8 cellular contexts compared by ENCODE assay signal in genomic region chr16:1707193-1707790, GRCh38. TPM values are rescaled to one million over a fixed set of nuclear protein-coding genes. Genes with fewer than 3 reads are reported as not detected.
A peak's percentile ranks its signal among the peaks of the same experiment; 100 is the strongest.
DNase-seq lines count a peak whose midpoint lies in the region; ATAC-seq and TF ChIP-seq lines count a peak whose summit lies in the region.

No MANE protein-coding gene starts in this region.

- peaks cover 13 to 22% of the 10 kb centered on the region in 2 experiments; a peak in 3 of 4 replicates for H3K4me1 ChIP-seq in SK-N-SH (ENCODE audit: control insufficient read depth in 1 of 2, insufficient read depth in 2 of 2, low read depth in 1 of 2, low read length in 1 of 2)

- 20% methylated on average over 12 of the region's 16 CpGs for WGBS in SK-N-SH (ENCODE audit: low lambda C conversion rate)

- peak; percentile 51 for DNase-seq in GM20000 (ENCODE audit: low spot score)
- DNase-seq in SK-N-SH = peak; percentile 54
- DNase-seq in endothelial cell (ENCODE audit: low spot score) = no peak
- peak; percentile 44 for DNase-seq in myocyte (ENCODE audit: low read depth)
- no peak for DNase-seq in NCI-H2196 treated with DMSO at 0.1 percent for 48 hours (lab: John Stamatoyannopoulos, UW; ENCODE audit: unreplicated experiment)
- no peak for DNase-seq in NCI-H187 treated with DMSO at 0.1 percent for 48 hours (lab: John Stamatoyannopoulos, UW)

- no peak for TF ChIP-seq RAD21 in SK-N-SH (IDR thresholded peaks at IDR 0.05; ENCODE audit: low read length)

- POLR2A ChIA-PET in SK-N-SH (lab: Yijun Ruan, JAX) = interaction anchor here (1.4 to 1.5 kb wide), 2 partner anchors 21 to 65 kb away, joined by 3 read pairs; partner anchors contain the start of genes EME2 and MRPS34

- no peaks in the 10 kb centered on the region for H3K9me2 ChIP-seq in SK-N-SH

- TF ChIP-seq EP300 in SK-N-SH (IDR thresholded peaks at IDR 0.05; ENCODE audit: borderline replicate concordance in 1 of 2, low read depth in 1 of 2, low read length in 1 of 2) = no peak

- no peaks in the 10 kb centered on the region for H3K27me3 ChIP-seq in SK-N-SH (ENCODE audit: insufficient read depth)

- no peak for TF ChIP-seq POLR2A in GM18505 (IDR thresholded peaks at IDR 0.05; ENCODE audit: borderline replicate concordance, extremely low read depth, insufficient read depth, insufficient read length)

- H3K9me3 Mint-ChIP-seq in endothelial cell (ENCODE audit: unreplicated experiment) = no peaks in the 10 kb centered on the region

- H3K4me3 ChIP-seq in SK-N-SH (ENCODE audit: low read depth in 2 of 2, low read length in 1 of 2) = peak overlapping the region; percentile 82 to 89

- peaks cover 18% of the 10 kb centered on the region for H3K4me1 Mint-ChIP-seq in endothelial cell (ENCODE audit: unreplicated experiment)

- peaks cover 13% of the 10 kb centered on the region for H3K36me3 Mint-ChIP-seq in endothelial cell (ENCODE audit: low read depth, unreplicated experiment)

- peak overlapping the region; percentile 36 for H3K27ac Mint-ChIP-seq in endothelial cell (ENCODE audit: unreplicated experiment)

- ATAC-seq in GM18505 (IDR thresholded peaks at IDR 0.05; ENCODE audit: unreplicated experiment) (no peak), GM21381 (IDR thresholded peaks at IDR 0.05; ENCODE audit: unreplicated experiment) (no peak)

- H3K4me3 Mint-ChIP-seq in endothelial cell (ENCODE audit: unreplicated experiment) = peak overlapping the region; percentile 94

- CTCF ChIA-PET in SK-N-SH (lab: Yijun Ruan, JAX) = interaction anchor here (0.8 to 1.5 kb wide), 3 partner anchors 16 to 212 kb away, joined by 4 to 5 read pairs (median 4); partner anchors contain the start of genes NUBP2 and SPSB3

- peak overlapping the region; percentile 85; the same call in 1 of the 2 replicates for H3K9ac ChIP-seq in SK-N-SH

- H3K9me3 ChIP-seq in SK-N-SH = no peaks in the 10 kb centered on the region

- peak overlapping the region in 1 of 2 experiments; percentile 37; a peak in 2 of 4 replicates for H3K27ac ChIP-seq in SK-N-SH (ENCODE audit: low read depth in 2 of 2, low read length in 1 of 2)

- peaks cover 6 to 7% of the 10 kb centered on the region in 2 experiments for H3K36me3 ChIP-seq in SK-N-SH (replicated peaks in 1 of 2; ENCODE audit: control insufficient read depth in 1 of 2, insufficient read depth in 2 of 2, low read length in 1 of 2)

- peaks cover 22% of the 10 kb centered on the region for H3F3A ChIP-seq in SK-N-SH (replicated peaks; ENCODE audit: insufficient read depth)

- no peak overlapping the region for H2AFZ ChIP-seq in SK-N-SH (ENCODE audit: low read depth)

- H3K4me2 ChIP-seq in SK-N-SH = peak overlapping the region; percentile 97

- TF ChIP-seq CTCF in GM20000 (IDR thresholded peaks at IDR 0.05; ENCODE audit: extremely low read depth, missing control alignments) (no peak), SK-N-SH (IDR thresholded peaks at IDR 0.05) (no peak), endothelial cell (IDR thresholded peaks at IDR 0.05; ENCODE audit: unreplicated experiment) (no peak)

- H3K79me2 ChIP-seq in SK-N-SH (ENCODE audit: insufficient read depth) = peaks cover 72% of the 10 kb centered on the region

- H3K27me3 Mint-ChIP-seq in endothelial cell (ENCODE audit: unreplicated experiment) = peaks cover 20% of the 10 kb centered on the region

- peaks cover 47% of the 10 kb centered on the region for H4K20me1 ChIP-seq in SK-N-SH (ENCODE audit: insufficient read depth)

TF ChIP-seq in SK-N-SH, 30 proteins besides CTCF, POLR2A, EP300 and RAD21:
- TF ChIP-seq FOSL2 (IDR thresholded peaks at IDR 0.05; ENCODE audit: borderline replicate concordance, low read depth) = no peak
- TF ChIP-seq, protein P1, sequence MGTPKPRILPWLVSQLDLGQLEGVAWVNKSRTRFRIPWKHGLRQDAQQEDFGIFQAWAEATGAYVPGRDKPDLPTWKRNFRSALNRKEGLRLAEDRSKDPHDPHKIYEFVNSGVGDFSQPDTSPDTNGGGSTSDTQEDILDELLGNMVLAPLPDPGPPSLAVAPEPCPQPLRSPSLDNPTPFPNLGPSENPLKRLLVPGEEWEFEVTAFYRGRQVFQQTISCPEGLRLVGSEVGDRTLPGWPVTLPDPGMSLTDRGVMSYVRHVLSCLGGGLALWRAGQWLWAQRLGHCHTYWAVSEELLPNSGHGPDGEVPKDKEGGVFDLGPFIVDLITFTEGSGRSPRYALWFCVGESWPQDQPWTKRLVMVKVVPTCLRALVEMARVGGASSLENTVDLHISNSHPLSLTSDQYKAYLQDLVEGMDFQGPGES (IDR thresholded peaks at IDR 0.05; ENCODE audit: low read depth, low read length) = no peak
- TF ChIP-seq GATA2 (CRISPR knock-in tag; IDR thresholded peaks at IDR 0.05) = no peak
- TF ChIP-seq RCOR1 (IDR thresholded peaks at IDR 0.05; ENCODE audit: low read length) = no peak

RNA-seq across cellular contexts. Expression of gene MAPK8IP3, which starts 1.3 kb away (rescaled TPM):
- polyA plus RNA-seq in SK-N-SH (2012; rRNA removed) = 53.6 and 57.3 TPM in 2 replicates
- 5.9 and 8.9 TPM in 2 replicates for polyA plus RNA-seq in SK-N-SH (2012; cell fraction: cytosol; rRNA removed)
- polyA plus RNA-seq in SK-N-SH (2012; cell fraction: nucleus; rRNA removed) = 414 and 492 TPM in 2 replicates
- total RNA-seq in endothelial cell (ENCODE audit: unreplicated experiment) (147 TPM), myocyte (90.3 and 108 TPM in 2 replicates)
- polyA plus RNA-seq in myocyte (2012) = 61.8 TPM

RNA-seq across cellular contexts. Expression of gene JPT2, which starts 29.2 kb away (rescaled TPM):
- 36.9 and 67.4 TPM in 2 replicates for polyA plus RNA-seq in SK-N-SH (2012; rRNA removed)
- 40.6 and 51.8 TPM in 2 replicates for polyA plus RNA-seq in SK-N-SH (2012; cell fraction: cytosol; rRNA removed)
- 34.4 and 41.1 TPM in 2 replicates for polyA plus RNA-seq in SK-N-SH (2012; cell fraction: nucleus; rRNA removed)
- 180 TPM for total RNA-seq in endothelial cell (ENCODE audit: unreplicated experiment)
- 20.1 and 24.7 TPM in 2 replicates for total RNA-seq in myocyte
- 26.3 TPM for polyA plus RNA-seq in myocyte (2012)

Comparison
In these comparisons a context has a peak if more than half of its experiments do, and no peak if none do; other contexts are left out.
1. DNase-seq: peak in GM20000 (single experiment), SK-N-SH (single experiment) and myocyte (single experiment); none in endothelial cell (single experiment), NCI-H2196 treated with DMSO at 0.1 percent for 48 hours (single experiment) and NCI-H187 treated with DMSO at 0.1 percent for 48 hours (single experiment).